14 cellular contexts compared by ENCODE assay signal in genomic region chr10:62052276-62052675, GRCh38.
A peak's percentile ranks its signal among the peaks of the same experiment; 100 is the strongest.
DNase-seq lines count a peak whose midpoint lies in the region; ATAC-seq and TF ChIP-seq lines count a peak whose summit lies in the region.
"Had no signal": no experiment of that assay in that cellular context is flagged by ENCODE, and none has a peak within 500 bp of the region (broad histone marks: within the 10 kb centered on the region; RNA-seq: fewer than 3 reads in every experiment).

No MANE protein-coding gene starts in this region.

- POLR2A ChIA-PET in activated CD4-positive, alpha-beta T cell treated with anti-CD3 and anti-CD28 coated beads for 36 hours (lab: Charles Lee): interaction anchor here (0.7 to 1.2 kb wide), 4 partner anchors 60 to 151 kb away, joined by 3 read pairs; partner anchors contain the start of gene ARID5B

- peaks cover 38% of the 10 kb centered on the region for H3K36me3 ChIP-seq in OCI-LY1 (ENCODE audit: insufficient read depth, low read length)
- H3K36me3 ChIP-seq in esophagus squamous epithelium: peaks cover 0 to 47% (median 8%) of the 10 kb centered on the region in 3 donors
- H3K36me3 ChIP-seq in mesendoderm (ENCODE audit: control insufficient read depth, insufficient read depth, low read length): no peaks in the 10 kb centered on the region

- 94% methylated on average over 4 of the region's 4 CpGs for WGBS in esophagus squamous epithelium, 2 donors
- WGBS in mesendoderm (ENCODE audit: extremely low coverage, insufficient coverage, low lambda C conversion rate): no CpG with 5 or more reads among the region's 4 CpGs

- peak overlapping the region; percentile 94 for H3K27ac ChIP-seq in OCI-LY1 (ENCODE audit: low read depth, low read length, poor library complexity, severe bottlenecking)
- H3K27ac ChIP-seq in esophagus squamous epithelium: peak overlapping the region in 3 of 4 donors; percentile 92 to 97 (median 96)
- peak overlapping the region in 13 of 21 experiments; percentile 0 to 98 (median 88) for H3K27ac ChIP-seq in skin epidermis
- H3K27ac ChIP-seq in mesendoderm (ENCODE audit: low read depth, low read length): no peak overlapping the region
- H3K27ac ChIP-seq: pancreas had no signal

- peak overlapping the region; percentile 94; the same call in 1 of the 2 replicates for H3K4me2 ChIP-seq in OCI-LY1 (ENCODE audit: low read length)
- H3K4me2 ChIP-seq in mesendoderm (ENCODE audit: low read length): no peak overlapping the region

- H3K23ac ChIP-seq in mesendoderm (ENCODE audit: low read length): no peak overlapping the region

- H2AK5ac ChIP-seq in mesendoderm (ENCODE audit: low read length): no peak overlapping the region

- peaks cover 85% of the 10 kb centered on the region for H3K36me3 Mint-ChIP-seq in activated CD4-positive, alpha-beta T cell treated with anti-CD3 and anti-CD28 coated beads for 36 hours (ENCODE audit: low read depth)

- DNase-seq in activated CD4-positive, alpha-beta T cell treated with anti-CD3 and anti-CD28 coated beads for 36 hours: no peak
- DNase-seq in activated CD4-positive, alpha-beta T cell treated with anti-CD3 and anti-CD28 coated beads, Interleukin-2, amount 50 U/mL, for 48 hours: no peak
- DNase-seq in esophagus squamous epithelium (lab: John Stamatoyannopoulos, UW) (no peak), mesendoderm (no peak), HuH-7.5 (ENCODE audit: low spot score) (no peak), NCI-H69 (lab: John Stamatoyannopoulos, UW) (no peak)
- DNase-seq: aorta; NCI-H187; pancreas; stimulated activated CD4-positive, alpha-beta T cell treated with anti-CD3 and anti-CD28 coated beads, Interleukin-4, amount 100 ng/mL, for 4 hours had no signal

- no peak overlapping the region for H2BK5ac ChIP-seq in mesendoderm (ENCODE audit: low read length)

- H3F3A ChIP-seq in OCI-LY1 (ENCODE audit: insufficient read depth, low read length): peaks cover 1% of the 10 kb centered on the region; the same call in 1 of the 2 replicates

- no peaks in the 10 kb centered on the region for H3K79me1 ChIP-seq in mesendoderm (ENCODE audit: low read length)

- H3K9me3 ChIP-seq in OCI-LY1 (ENCODE audit: low read length) (no peaks in the 10 kb centered on the region), esophagus squamous epithelium (no peaks in the 10 kb centered on the region)
- H3K9me3 ChIP-seq: A549, pancreas had no signal

- H4K5ac ChIP-seq in mesendoderm (ENCODE audit: low read length): no peak overlapping the region

- no peak overlapping the region for H2BK15ac ChIP-seq in mesendoderm (replicated peaks; ENCODE audit: low read depth)

- H3K4ac ChIP-seq in mesendoderm (ENCODE audit: low read depth, low read length): no peak overlapping the region

- H3K4me3 Mint-ChIP-seq in activated CD4-positive, alpha-beta T cell treated with anti-CD3 and anti-CD28 coated beads for 36 hours: peak overlapping the region; percentile 87

- H3K9ac ChIP-seq in OCI-LY1 (ENCODE audit: low read length) (no peak overlapping the region), mesendoderm (ENCODE audit: low read length) (no peak overlapping the region)

- H3K4me1 Mint-ChIP-seq in activated CD4-positive, alpha-beta T cell treated with anti-CD3 and anti-CD28 coated beads for 36 hours: peaks cover 95% of the 10 kb centered on the region

- no peak for TF ChIP-seq POLR2A in esophagus squamous epithelium (IDR thresholded peaks at IDR 0.05)

- H3K9me3 Mint-ChIP-seq in activated CD4-positive, alpha-beta T cell treated with anti-CD3 and anti-CD28 coated beads for 36 hours (ENCODE audit: low read depth): no peaks in the 10 kb centered on the region

- H2BK120ac ChIP-seq in mesendoderm (ENCODE audit: low read depth, low read length): no peak overlapping the region

- H3K27me3 ChIP-seq in OCI-LY1 (ENCODE audit: insufficient read depth, low read length) (no peaks in the 10 kb centered on the region), esophagus squamous epithelium (no peaks in the 10 kb centered on the region), mesendoderm (ENCODE audit: insufficient read depth, low read length, poor library complexity) (no peaks in the 10 kb centered on the region)
- H3K27me3 ChIP-seq: pancreas had no signal

- ATAC-seq in activated CD4-positive, alpha-beta T cell treated with anti-CD3 and anti-CD28 coated beads for 36 hours: no peak
- ATAC-seq: A549; activated CD4-positive, CD25-positive, alpha-beta regulatory T cell treated with anti-CD3 and anti-CD28 coated beads, Interleukin-2, amount 50 U/mL, for 24 hours; pancreas had no signal

- H4K8ac ChIP-seq in mesendoderm (ENCODE audit: low read depth, low read length): no peak overlapping the region

- peaks cover 35% of the 10 kb centered on the region for H3K79me2 ChIP-seq in OCI-LY1 (ENCODE audit: insufficient read depth, low read length)
- no peaks in the 10 kb centered on the region for H3K79me2 ChIP-seq in mesendoderm (ENCODE audit: control insufficient read depth, insufficient read depth, low read length)

- no peaks in the 10 kb centered on the region for H3K27me3 Mint-ChIP-seq in activated CD4-positive, alpha-beta T cell treated with anti-CD3 and anti-CD28 coated beads for 36 hours

- H3K27ac Mint-ChIP-seq in activated CD4-positive, alpha-beta T cell treated with anti-CD3 and anti-CD28 coated beads for 36 hours: peak overlapping the region; percentile 100

- intact Hi-C loops in activated CD4-positive, alpha-beta T cell treated with anti-CD3 and anti-CD28 coated beads for 36 hours (cut with DNase I, micrococcal nuclease): loop anchor here in 1 of 2 experiments (5.0 to 10.0 kb wide), 2 partner anchors 683 to 1480 kb away; no protein-coding TSS in a partner anchor
- intact Hi-C loops in esophagus squamous epithelium (cut with DNase I): no loop called here

- H3K18ac ChIP-seq in mesendoderm (ENCODE audit: low read length): no peak overlapping the region

- no peak overlapping the region for H3K4me3 ChIP-seq in OCI-LY1 (ENCODE audit: low read depth, low read length, poor library complexity, severe bottlenecking)
- H3K4me3 ChIP-seq in esophagus squamous epithelium: peak overlapping the region in 2 of 4 donors; percentile 49 to 71
- peak overlapping the region in 1 of 7 experiments; percentile 52 for H3K4me3 ChIP-seq in skin epidermis
- no peak overlapping the region for H3K4me3 ChIP-seq in mesendoderm (ENCODE audit: low read length)
- H3K4me3 ChIP-seq: A549, pancreas had no signal

- CTCF ChIA-PET in activated CD4-positive, alpha-beta T cell treated with anti-CD3 and anti-CD28 coated beads for 36 hours (lab: Charles Lee): interaction anchor here (0.6 to 3.1 kb wide), 5 partner anchors 14 to 193 kb away, joined by 3 to 26 read pairs (median 5); partner anchors contain the start of gene ARID5B

- H4K20me1 ChIP-seq in OCI-LY1 (ENCODE audit: insufficient read depth, low read length): no peaks in the 10 kb centered on the region

- H3K56ac ChIP-seq in mesendoderm (ENCODE audit: low read length): no peak overlapping the region

- H2AFZ ChIP-seq in OCI-LY1 (ENCODE audit: low read length): no peak overlapping the region

- no peak for TF ChIP-seq CTCF in OCI-LY1 (IDR thresholded peaks at IDR 0.05; ENCODE audit: low read length)
- TF ChIP-seq CTCF in esophagus squamous epithelium (IDR thresholded peaks at IDR 0.05): no peak

- H3K4me1 ChIP-seq in OCI-LY1 (ENCODE audit: insufficient read depth, low read length, severe bottlenecking) (peaks cover 100% of the 10 kb centered on the region), esophagus squamous epithelium (peaks cover 18 to 100% (median 32%) of the 10 kb centered on the region in 3 donors), mesendoderm (ENCODE audit: control insufficient read depth, low read depth, low read length) (peaks cover 12% of the 10 kb centered on the region)

- H3K9me2 ChIP-seq in OCI-LY1 (ENCODE audit: low read depth, low read length): no peaks in the 10 kb centered on the region
